ENCODE assay signal across 1 cellular context in the genomic region with DNA sequence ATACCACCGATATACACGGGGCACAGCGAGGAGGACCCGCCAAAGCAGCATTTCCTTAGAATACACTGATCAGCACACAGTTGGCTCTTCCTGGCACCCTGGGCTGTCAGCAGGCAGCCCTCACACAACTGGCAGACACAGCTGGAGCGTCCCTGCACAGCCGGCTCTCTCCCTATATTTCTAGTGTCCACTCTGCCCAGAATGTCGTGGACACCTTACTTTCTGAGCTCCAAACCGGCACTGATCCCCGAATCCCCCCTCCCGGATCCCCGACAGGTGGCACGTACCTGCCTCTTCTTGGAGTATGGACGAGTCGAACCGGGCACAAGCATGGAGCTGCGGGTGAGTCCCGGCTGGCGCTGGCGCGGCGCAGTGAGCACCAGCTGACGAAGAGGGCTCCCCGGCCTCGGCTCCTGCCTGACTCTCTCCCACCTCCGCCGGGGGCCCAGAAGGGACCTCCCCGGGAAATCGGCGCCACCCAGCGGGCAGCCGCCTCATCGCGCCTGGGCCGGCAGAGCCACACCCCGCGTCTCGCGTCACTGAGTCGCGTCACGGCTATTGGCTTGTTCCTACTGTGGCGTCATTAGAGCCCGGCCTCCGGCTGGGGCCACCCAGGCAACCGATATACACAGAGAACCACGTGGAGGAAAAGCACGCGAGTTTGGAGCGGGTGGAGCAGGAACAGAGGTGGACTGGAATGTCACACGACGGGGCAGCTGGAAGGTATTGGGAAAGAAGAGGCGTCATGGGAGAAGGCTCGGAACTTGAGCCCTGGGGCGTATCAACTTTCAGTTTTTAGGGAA.
TF ChIP-seq lines count a peak whose summit lies in the region.

A gene with protein sequence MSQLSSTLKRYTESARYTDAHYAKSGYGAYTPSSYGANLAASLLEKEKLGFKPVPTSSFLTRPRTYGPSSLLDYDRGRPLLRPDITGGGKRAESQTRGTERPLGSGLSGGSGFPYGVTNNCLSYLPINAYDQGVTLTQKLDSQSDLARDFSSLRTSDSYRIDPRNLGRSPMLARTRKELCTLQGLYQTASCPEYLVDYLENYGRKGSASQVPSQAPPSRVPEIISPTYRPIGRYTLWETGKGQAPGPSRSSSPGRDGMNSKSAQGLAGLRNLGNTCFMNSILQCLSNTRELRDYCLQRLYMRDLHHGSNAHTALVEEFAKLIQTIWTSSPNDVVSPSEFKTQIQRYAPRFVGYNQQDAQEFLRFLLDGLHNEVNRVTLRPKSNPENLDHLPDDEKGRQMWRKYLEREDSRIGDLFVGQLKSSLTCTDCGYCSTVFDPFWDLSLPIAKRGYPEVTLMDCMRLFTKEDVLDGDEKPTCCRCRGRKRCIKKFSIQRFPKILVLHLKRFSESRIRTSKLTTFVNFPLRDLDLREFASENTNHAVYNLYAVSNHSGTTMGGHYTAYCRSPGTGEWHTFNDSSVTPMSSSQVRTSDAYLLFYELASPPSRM (minus strand): TSS at position 505 of the 803 bp plus-strand sequence. CDS start 8,210 bp downstream, outside the sequence.

TF ChIP-seq in H1, 55 proteins besides CTCF, POLR2A, EP300 and RAD21 (continues in another document):
- TF ChIP-seq ZNF274 (IDR thresholded peaks at IDR 0.05; ENCODE audit: borderline replicate concordance, extremely low read depth, low read length) (no peak), RBBP5 (IDR thresholded peaks at IDR 0.05; ENCODE audit: borderline replicate concordance, low read depth, low read length) (0 out of 2 replicates have a peak, but pooled peaks have one; percentile 18), CEBPB (IDR thresholded peaks at IDR 0.05; ENCODE audit: low read depth, low read length) (peak; percentile 16; the same call in 1 of the 2 replicates), KDM4A (IDR thresholded peaks at IDR 0.05; ENCODE audit: low read depth, low read length, severe bottlenecking) (peak; percentile 77), EGR1 (IDR thresholded peaks at IDR 0.05; ENCODE audit: borderline replicate concordance, low read depth, low read length) (no peak), HDAC6 (IDR thresholded peaks at IDR 0.05; ENCODE audit: low read depth, low read length) (no peak), KDM1A (IDR thresholded peaks at IDR 0.05; ENCODE audit: borderline replicate concordance, low read length) (no peak), MAFK (IDR thresholded peaks at IDR 0.05; ENCODE audit: low read depth, low read length) (no peak), RXRA (IDR thresholded peaks at IDR 0.05; ENCODE audit: insufficient read depth, low read depth, low read length) (0 out of 2 replicates have a peak, but pooled peaks have one; percentile 4), TCF12 (IDR thresholded peaks at IDR 0.05; ENCODE audit: low read depth, low read length) (no peak), CREB1 (IDR thresholded peaks at IDR 0.05) (peak; percentile 97), CBX5 (IDR thresholded peaks at IDR 0.05; ENCODE audit: low read depth, low read length) (no peak), FOSL1 (IDR thresholded peaks at IDR 0.05; ENCODE audit: insufficient read depth, low read depth, low read length) (no peak), PHF8 (conservative IDR thresholded peaks at IDR 0.05; ENCODE audit: low read depth, low read length) (peak; percentile 32; the same call in 1 of the 2 replicates), POLR2AphosphoS5 (IDR thresholded peaks at IDR 0.05; ENCODE audit: low read depth, low read length) (no peak), TEAD4 (IDR thresholded peaks at IDR 0.05; ENCODE audit: low read depth, low read length) (no peak), CBX8 (IDR thresholded peaks at IDR 0.05; ENCODE audit: borderline replicate concordance, low read depth, low read length) (no peak), YY1 (IDR thresholded peaks at IDR 0.05; ENCODE audit: low read depth, low read length) (no peak), NANOG (IDR thresholded peaks at IDR 0.05; ENCODE audit: insufficient read depth, low read depth, low read length, poor library complexity, severe bottlenecking) (no peak), BCL11A (IDR thresholded peaks at IDR 0.05; ENCODE audit: low read depth in 2 of 2, low read length in 2 of 2) (no peak), SP1 (IDR thresholded peaks at IDR 0.05; ENCODE audit: low read depth, low read length) (peak; percentile 80), CHD2 (IDR thresholded peaks at IDR 0.05; ENCODE audit: low read length) (no peak), EZH2 (IDR thresholded peaks at IDR 0.05; ENCODE audit: low read depth, low read length, severe bottlenecking) (no peak), GABPA (IDR thresholded peaks at IDR 0.05; ENCODE audit: borderline replicate concordance, insufficient read depth, low read length) (no peak), BRCA1 (IDR thresholded peaks at IDR 0.05; ENCODE audit: low read depth, low read length) (no peak), SUZ12 (IDR thresholded peaks at IDR 0.05; ENCODE audit: low read length) (no peak), SRF (IDR thresholded peaks at IDR 0.05; ENCODE audit: low read depth, low read length) (no peak), KDM5A (IDR thresholded peaks at IDR 0.05; ENCODE audit: low read length) (no peak), HDAC2 (IDR thresholded peaks at IDR 0.05; ENCODE audit: borderline replicate concordance in 1 of 2, low read depth in 2 of 2, low read length in 2 of 2) (peak; percentile 42 to 87; a peak in 2 of 4 replicates), SIN3A (conservative IDR thresholded peaks at IDR 0.05 in 1 of 2, IDR thresholded peaks at IDR 0.05 in 1 of 2; ENCODE audit: low read depth in 1 of 2, low read length in 2 of 2) (peak; percentile 69 to 99; a peak in 3 of 4 replicates), GTF2F1 (IDR thresholded peaks at IDR 0.05; ENCODE audit: borderline replicate concordance, low read depth, low read length) (no peak), ASH2L (IDR thresholded peaks at IDR 0.05; ENCODE audit: low read length) (no peak), RFX5 (IDR thresholded peaks at IDR 0.05; ENCODE audit: borderline replicate concordance, low read depth, low read length) (no peak), SP2 (IDR thresholded peaks at IDR 0.05; ENCODE audit: low read length) (no peak), RNF2 (IDR thresholded peaks at IDR 0.05; ENCODE audit: borderline replicate concordance, low read depth, low read length, missing control alignments, poor library complexity, severe bottlenecking) (no peak), SAP30 (IDR thresholded peaks at IDR 0.05; ENCODE audit: insufficient read depth, insufficient replicate concordance, low read length) (peak; percentile 98), SIX5 (IDR thresholded peaks at IDR 0.05; ENCODE audit: low read depth, low read length) (no peak), POU5F1 (IDR thresholded peaks at IDR 0.05; ENCODE audit: low read depth, low read length) (no peak), CHD1 (IDR thresholded peaks at IDR 0.05; ENCODE audit: low read depth, low read length) (no peak), SP4 (IDR thresholded peaks at IDR 0.05; ENCODE audit: low read length) (no peak; the same call in 1 of the 2 replicates), JUND (IDR thresholded peaks at IDR 0.05; ENCODE audit: low read length) (no peak), TAF1 (IDR thresholded peaks at IDR 0.05; ENCODE audit: low read depth, low read length) (peak; percentile 43; the same call in 1 of the 2 replicates), CTBP2 (IDR thresholded peaks at IDR 0.05; ENCODE audit: borderline replicate concordance, insufficient read depth, insufficient read length, low read length) (no peak), TAF7 (optimal IDR thresholded peaks at IDR 0.05; ENCODE audit: borderline replicate concordance, low read depth, low read length) (no peak)
- TF ChIP-seq, protein P1, sequence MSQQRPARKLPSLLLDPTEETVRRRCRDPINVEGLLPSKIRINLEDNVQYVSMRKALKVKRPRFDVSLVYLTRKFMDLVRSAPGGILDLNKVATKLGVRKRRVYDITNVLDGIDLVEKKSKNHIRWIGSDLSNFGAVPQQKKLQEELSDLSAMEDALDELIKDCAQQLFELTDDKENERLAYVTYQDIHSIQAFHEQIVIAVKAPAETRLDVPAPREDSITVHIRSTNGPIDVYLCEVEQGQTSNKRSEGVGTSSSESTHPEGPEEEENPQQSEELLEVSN (IDR thresholded peaks at IDR 0.05), result 0 out of 2 replicates have a peak, but pooled peaks have one; percentile 38
- TF ChIP-seq, protein P2, sequence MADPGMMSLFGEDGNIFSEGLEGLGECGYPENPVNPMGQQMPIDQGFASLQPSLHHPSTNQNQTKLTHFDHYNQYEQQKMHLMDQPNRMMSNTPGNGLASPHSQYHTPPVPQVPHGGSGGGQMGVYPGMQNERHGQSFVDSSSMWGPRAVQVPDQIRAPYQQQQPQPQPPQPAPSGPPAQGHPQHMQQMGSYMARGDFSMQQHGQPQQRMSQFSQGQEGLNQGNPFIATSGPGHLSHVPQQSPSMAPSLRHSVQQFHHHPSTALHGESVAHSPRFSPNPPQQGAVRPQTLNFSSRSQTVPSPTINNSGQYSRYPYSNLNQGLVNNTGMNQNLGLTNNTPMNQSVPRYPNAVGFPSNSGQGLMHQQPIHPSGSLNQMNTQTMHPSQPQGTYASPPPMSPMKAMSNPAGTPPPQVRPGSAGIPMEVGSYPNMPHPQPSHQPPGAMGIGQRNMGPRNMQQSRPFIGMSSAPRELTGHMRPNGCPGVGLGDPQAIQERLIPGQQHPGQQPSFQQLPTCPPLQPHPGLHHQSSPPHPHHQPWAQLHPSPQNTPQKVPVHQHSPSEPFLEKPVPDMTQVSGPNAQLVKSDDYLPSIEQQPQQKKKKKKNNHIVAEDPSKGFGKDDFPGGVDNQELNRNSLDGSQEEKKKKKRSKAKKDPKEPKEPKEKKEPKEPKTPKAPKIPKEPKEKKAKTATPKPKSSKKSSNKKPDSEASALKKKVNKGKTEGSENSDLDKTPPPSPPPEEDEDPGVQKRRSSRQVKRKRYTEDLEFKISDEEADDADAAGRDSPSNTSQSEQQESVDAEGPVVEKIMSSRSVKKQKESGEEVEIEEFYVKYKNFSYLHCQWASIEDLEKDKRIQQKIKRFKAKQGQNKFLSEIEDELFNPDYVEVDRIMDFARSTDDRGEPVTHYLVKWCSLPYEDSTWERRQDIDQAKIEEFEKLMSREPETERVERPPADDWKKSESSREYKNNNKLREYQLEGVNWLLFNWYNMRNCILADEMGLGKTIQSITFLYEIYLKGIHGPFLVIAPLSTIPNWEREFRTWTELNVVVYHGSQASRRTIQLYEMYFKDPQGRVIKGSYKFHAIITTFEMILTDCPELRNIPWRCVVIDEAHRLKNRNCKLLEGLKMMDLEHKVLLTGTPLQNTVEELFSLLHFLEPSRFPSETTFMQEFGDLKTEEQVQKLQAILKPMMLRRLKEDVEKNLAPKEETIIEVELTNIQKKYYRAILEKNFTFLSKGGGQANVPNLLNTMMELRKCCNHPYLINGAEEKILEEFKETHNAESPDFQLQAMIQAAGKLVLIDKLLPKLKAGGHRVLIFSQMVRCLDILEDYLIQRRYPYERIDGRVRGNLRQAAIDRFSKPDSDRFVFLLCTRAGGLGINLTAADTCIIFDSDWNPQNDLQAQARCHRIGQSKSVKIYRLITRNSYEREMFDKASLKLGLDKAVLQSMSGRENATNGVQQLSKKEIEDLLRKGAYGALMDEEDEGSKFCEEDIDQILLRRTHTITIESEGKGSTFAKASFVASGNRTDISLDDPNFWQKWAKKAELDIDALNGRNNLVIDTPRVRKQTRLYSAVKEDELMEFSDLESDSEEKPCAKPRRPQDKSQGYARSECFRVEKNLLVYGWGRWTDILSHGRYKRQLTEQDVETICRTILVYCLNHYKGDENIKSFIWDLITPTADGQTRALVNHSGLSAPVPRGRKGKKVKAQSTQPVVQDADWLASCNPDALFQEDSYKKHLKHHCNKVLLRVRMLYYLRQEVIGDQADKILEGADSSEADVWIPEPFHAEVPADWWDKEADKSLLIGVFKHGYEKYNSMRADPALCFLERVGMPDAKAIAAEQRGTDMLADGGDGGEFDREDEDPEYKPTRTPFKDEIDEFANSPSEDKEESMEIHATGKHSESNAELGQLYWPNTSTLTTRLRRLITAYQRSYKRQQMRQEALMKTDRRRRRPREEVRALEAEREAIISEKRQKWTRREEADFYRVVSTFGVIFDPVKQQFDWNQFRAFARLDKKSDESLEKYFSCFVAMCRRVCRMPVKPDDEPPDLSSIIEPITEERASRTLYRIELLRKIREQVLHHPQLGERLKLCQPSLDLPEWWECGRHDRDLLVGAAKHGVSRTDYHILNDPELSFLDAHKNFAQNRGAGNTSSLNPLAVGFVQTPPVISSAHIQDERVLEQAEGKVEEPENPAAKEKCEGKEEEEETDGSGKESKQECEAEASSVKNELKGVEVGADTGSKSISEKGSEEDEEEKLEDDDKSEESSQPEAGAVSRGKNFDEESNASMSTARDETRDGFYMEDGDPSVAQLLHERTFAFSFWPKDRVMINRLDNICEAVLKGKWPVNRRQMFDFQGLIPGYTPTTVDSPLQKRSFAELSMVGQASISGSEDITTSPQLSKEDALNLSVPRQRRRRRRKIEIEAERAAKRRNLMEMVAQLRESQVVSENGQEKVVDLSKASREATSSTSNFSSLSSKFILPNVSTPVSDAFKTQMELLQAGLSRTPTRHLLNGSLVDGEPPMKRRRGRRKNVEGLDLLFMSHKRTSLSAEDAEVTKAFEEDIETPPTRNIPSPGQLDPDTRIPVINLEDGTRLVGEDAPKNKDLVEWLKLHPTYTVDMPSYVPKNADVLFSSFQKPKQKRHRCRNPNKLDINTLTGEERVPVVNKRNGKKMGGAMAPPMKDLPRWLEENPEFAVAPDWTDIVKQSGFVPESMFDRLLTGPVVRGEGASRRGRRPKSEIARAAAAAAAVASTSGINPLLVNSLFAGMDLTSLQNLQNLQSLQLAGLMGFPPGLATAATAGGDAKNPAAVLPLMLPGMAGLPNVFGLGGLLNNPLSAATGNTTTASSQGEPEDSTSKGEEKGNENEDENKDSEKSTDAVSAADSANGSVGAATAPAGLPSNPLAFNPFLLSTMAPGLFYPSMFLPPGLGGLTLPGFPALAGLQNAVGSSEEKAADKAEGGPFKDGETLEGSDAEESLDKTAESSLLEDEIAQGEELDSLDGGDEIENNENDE (IDR thresholded peaks at IDR 0.05; ENCODE audit: insufficient replicate concordance, low read length), result no peak
- TF ChIP-seq, protein P3, sequence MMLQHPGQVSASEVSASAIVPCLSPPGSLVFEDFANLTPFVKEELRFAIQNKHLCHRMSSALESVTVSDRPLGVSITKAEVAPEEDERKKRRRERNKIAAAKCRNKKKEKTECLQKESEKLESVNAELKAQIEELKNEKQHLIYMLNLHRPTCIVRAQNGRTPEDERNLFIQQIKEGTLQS (IDR thresholded peaks at IDR 0.05; ENCODE audit: insufficient read depth, low read depth, low read length), result no peak
- TF ChIP-seq, protein P4, sequence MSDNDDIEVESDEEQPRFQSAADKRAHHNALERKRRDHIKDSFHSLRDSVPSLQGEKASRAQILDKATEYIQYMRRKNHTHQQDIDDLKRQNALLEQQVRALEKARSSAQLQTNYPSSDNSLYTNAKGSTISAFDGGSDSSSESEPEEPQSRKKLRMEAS (IDR thresholded peaks at IDR 0.05), result peak; percentile 97
- TF ChIP-seq, protein P5, sequence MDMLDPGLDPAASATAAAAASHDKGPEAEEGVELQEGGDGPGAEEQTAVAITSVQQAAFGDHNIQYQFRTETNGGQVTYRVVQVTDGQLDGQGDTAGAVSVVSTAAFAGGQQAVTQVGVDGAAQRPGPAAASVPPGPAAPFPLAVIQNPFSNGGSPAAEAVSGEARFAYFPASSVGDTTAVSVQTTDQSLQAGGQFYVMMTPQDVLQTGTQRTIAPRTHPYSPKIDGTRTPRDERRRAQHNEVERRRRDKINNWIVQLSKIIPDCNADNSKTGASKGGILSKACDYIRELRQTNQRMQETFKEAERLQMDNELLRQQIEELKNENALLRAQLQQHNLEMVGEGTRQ (IDR thresholded peaks at IDR 0.05; ENCODE audit: low read length), result peak; percentile 55
